In genomic region chr17:82242698-82242976, GRCh38 we compare ENCODE assay signal across 9 cellular contexts. TPM values are rescaled to one million over a fixed set of nuclear protein-coding genes. Genes with fewer than 3 reads are reported as not detected.
A peak's percentile ranks its signal among the peaks of the same experiment; 100 is the strongest.
DNase-seq lines count a peak whose midpoint lies in the region; ATAC-seq, FAIRE-seq and TF ChIP-seq lines count a peak whose summit lies in the region.
"Had no signal": no experiment of that assay in that cellular context is flagged by ENCODE, and none has a peak within 500 bp of the region (broad histone marks: within the 10 kb centered on the region; RNA-seq: fewer than 3 reads in every experiment).

No MANE protein-coding gene starts in this region.

- H3K79me2 ChIP-seq in astrocyte (ENCODE audit: insufficient read depth, low read length) = peaks cover 65% of the 10 kb centered on the region

- H3K27me3 Mint-ChIP-seq in HFFc6 (ENCODE audit: insufficient read depth) (peaks cover 77% of the 10 kb centered on the region), astrocyte (ENCODE audit: low read depth, unreplicated experiment) (no peaks in the 10 kb centered on the region)

- H3K27me3 ChIP-seq in astrocyte (ENCODE audit: insufficient read depth, low read length) = no peaks in the 10 kb centered on the region
- no peaks in the 10 kb centered on the region for H3K27me3 ChIP-seq in right lobe of liver
- no peaks in the 10 kb centered on the region for H3K27me3 ChIP-seq in suprapubic skin

- H3K4me3 Mint-ChIP-seq in HFFc6 (peak overlapping the region; percentile 2; the same call in 1 of the 2 replicates), astrocyte (ENCODE audit: unreplicated experiment) (peak overlapping the region; percentile 62)

- H3K9me3 Mint-ChIP-seq in HFFc6 (peaks cover 41% of the 10 kb centered on the region), astrocyte (ENCODE audit: unreplicated experiment) (no peaks in the 10 kb centered on the region)

- H3K27ac ChIP-seq in astrocyte (ENCODE audit: low read depth, low read length) (peak overlapping the region; percentile 21), right lobe of liver (peak overlapping the region; percentile 47 to 80 (median 52)), suprapubic skin (peak overlapping the region; percentile 17)

- peaks cover 72% of the 10 kb centered on the region for H3K4me1 Mint-ChIP-seq in HFFc6 (ENCODE audit: low read depth)
- peaks cover 28% of the 10 kb centered on the region for H3K4me1 Mint-ChIP-seq in astrocyte (ENCODE audit: low read depth, unreplicated experiment)

- no peak for FAIRE-seq in astrocyte (lab: Jason Lieb, UNC)

- WGBS in right lobe of liver (ENCODE audit: insufficient coverage, low coverage, low lambda C conversion rate, missing lambda C conversion rate) = 45% methylated on average over 12 of the region's 24 CpGs
- 73% methylated on average over 24 of the region's 24 CpGs for WGBS in suprapubic skin

- H3K9ac ChIP-seq in astrocyte (ENCODE audit: low read length) = no peak overlapping the region

- H3K4me1 ChIP-seq in astrocyte (ENCODE audit: insufficient read depth, low read length) (peaks cover 65% of the 10 kb centered on the region), right lobe of liver (peaks cover 4 to 55% (median 40%) of the 10 kb centered on the region in 4 donors), suprapubic skin (peaks cover 89% of the 10 kb centered on the region)

- H3K36me3 ChIP-seq in astrocyte (ENCODE audit: insufficient read depth, low read length) = peaks cover 27% of the 10 kb centered on the region
- H3K36me3 ChIP-seq in right lobe of liver = peaks cover 6 to 46% (median 23%) of the 10 kb centered on the region in 4 donors
- peaks cover 51% of the 10 kb centered on the region for H3K36me3 ChIP-seq in suprapubic skin

- H3K27ac Mint-ChIP-seq in HFFc6 (peak overlapping the region; percentile 25), astrocyte (ENCODE audit: unreplicated experiment) (peak overlapping the region; percentile 75)

- DNase-seq in HFFc6 = no peak
- no peak for DNase-seq in astrocyte (ENCODE audit: low read depth)
- no peak for DNase-seq in right lobe of liver
- DNase-seq in suprapubic skin (ENCODE audit: low spot score in 2 of 2) = peak in 1 of 2 donors; percentile 65
- DNase-seq: activated CD4-positive, alpha-beta T cell treated with anti-CD3 and anti-CD28 coated beads for 4 hours; NCI-H1105 treated with DMSO at 0.1 percent for 48 hours had no signal

- no peak overlapping the region for H2AFZ ChIP-seq in astrocyte (ENCODE audit: low read depth, low read length)

- peak in 2 of 4 donors; percentile 0 to 2 for ATAC-seq in right lobe of liver
- no peak for ATAC-seq in HG03045 (IDR thresholded peaks at IDR 0.05; ENCODE audit: unreplicated experiment)
- ATAC-seq in HG02642 (IDR thresholded peaks at IDR 0.05; ENCODE audit: poor library complexity, unreplicated experiment) = no peak
- ATAC-seq in HG02798 (IDR thresholded peaks at IDR 0.05; ENCODE audit: poor library complexity, unreplicated experiment) = no peak

- no peak for TF ChIP-seq CTCF in HFFc6 (IDR thresholded peaks at IDR 0.05)
- TF ChIP-seq CTCF in astrocyte (IDR thresholded peaks at IDR 0.05; ENCODE audit: insufficient read depth, low read depth, low read length) = no peak
- no peak for TF ChIP-seq CTCF in right lobe of liver (IDR thresholded peaks at IDR 0.05)
- TF ChIP-seq CTCF in suprapubic skin (IDR thresholded peaks at IDR 0.05) = no peak

- peak overlapping the region; percentile 10 for H3K4me2 ChIP-seq in astrocyte (ENCODE audit: low read length)

- peaks cover 98% of the 10 kb centered on the region for H4K20me1 ChIP-seq in astrocyte (ENCODE audit: insufficient read depth, low read length)

- H3K36me3 Mint-ChIP-seq in HFFc6 (ENCODE audit: low read depth) (peaks cover 46% of the 10 kb centered on the region), astrocyte (ENCODE audit: low read depth, unreplicated experiment) (peaks cover 18% of the 10 kb centered on the region)

- TF ChIP-seq EP300 in suprapubic skin (IDR thresholded peaks at IDR 0.05) = no peak

- H3K4me3 ChIP-seq in astrocyte (ENCODE audit: insufficient read depth, low read depth, low read length) (no peak overlapping the region), right lobe of liver (no peak overlapping the region), suprapubic skin (no peak overlapping the region)

- no peak for TF ChIP-seq POLR2A in right lobe of liver (IDR thresholded peaks at IDR 0.05)
- TF ChIP-seq POLR2A in suprapubic skin (IDR thresholded peaks at IDR 0.05) = no peak

- intact Hi-C loops in right lobe of liver (cut with DNase I) = no loop called here

- H3K9me3 ChIP-seq in astrocyte (ENCODE audit: insufficient read depth, low read depth, low read length) = no peaks in the 10 kb centered on the region
- H3K9me3 ChIP-seq in right lobe of liver = no peaks in the 10 kb centered on the region
- H3K9me3 ChIP-seq in suprapubic skin = no peaks in the 10 kb centered on the region

RNA-seq across cellular contexts. Expression of gene SLC16A3, which starts 13.8 kb away (rescaled TPM):
- total RNA-seq in HFFc6 (2021; fragmentation: NEBNext Ultra II Directional; extraction: Animal tissue kit (Norgen Biotek cat#: 25700)) = 100 to 1,000 TPM; 475 to 624 (median 523) TPM
- total RNA-seq in astrocyte (292 and 385 TPM in 2 replicates), right lobe of liver (10 to 100 TPM in 2 of 6 experiments, 1 to 10 TPM in 4; 4.1 to 34.0 (median 7.3) TPM), suprapubic skin (1 to 10 TPM; 3.6 to 7.6 (median 4.5) TPM)

RNA-seq across cellular contexts. Expression of gene CCDC57, which starts 30.0 kb away (rescaled TPM):
- 10 to 100 TPM; 12.8 to 15.6 (median 13.6) TPM for total RNA-seq in HFFc6 (2021; fragmentation: NEBNext Ultra II Directional; extraction: Animal tissue kit (Norgen Biotek cat#: 25700))
- 19.9 and 20.4 TPM in 2 replicates for total RNA-seq in astrocyte
- 10 to 100 TPM; 10.1 to 37.4 (median 17.2) TPM for total RNA-seq in right lobe of liver
- total RNA-seq in suprapubic skin = 10 to 100 TPM; 16.1 to 29.8 (median 20.3) TPM

RNA-seq across cellular contexts. Expression of gene CSNK1D, which starts 30.9 kb away (rescaled TPM):
- 100 to 1,000 TPM; 116 to 128 (median 118) TPM for total RNA-seq in HFFc6 (2021; fragmentation: NEBNext Ultra II Directional; extraction: Animal tissue kit (Norgen Biotek cat#: 25700))
- total RNA-seq in astrocyte (146 and 153 TPM in 2 replicates), right lobe of liver (10 to 100 TPM; 32.7 to 73.0 (median 45.9) TPM), suprapubic skin (100 to 1,000 TPM in 1 of 4 donors, 10 to 100 TPM in 3; 52.3 to 142 (median 58.8) TPM)
